1 cellular context compared by ENCODE assay signal in the genomic region with DNA sequence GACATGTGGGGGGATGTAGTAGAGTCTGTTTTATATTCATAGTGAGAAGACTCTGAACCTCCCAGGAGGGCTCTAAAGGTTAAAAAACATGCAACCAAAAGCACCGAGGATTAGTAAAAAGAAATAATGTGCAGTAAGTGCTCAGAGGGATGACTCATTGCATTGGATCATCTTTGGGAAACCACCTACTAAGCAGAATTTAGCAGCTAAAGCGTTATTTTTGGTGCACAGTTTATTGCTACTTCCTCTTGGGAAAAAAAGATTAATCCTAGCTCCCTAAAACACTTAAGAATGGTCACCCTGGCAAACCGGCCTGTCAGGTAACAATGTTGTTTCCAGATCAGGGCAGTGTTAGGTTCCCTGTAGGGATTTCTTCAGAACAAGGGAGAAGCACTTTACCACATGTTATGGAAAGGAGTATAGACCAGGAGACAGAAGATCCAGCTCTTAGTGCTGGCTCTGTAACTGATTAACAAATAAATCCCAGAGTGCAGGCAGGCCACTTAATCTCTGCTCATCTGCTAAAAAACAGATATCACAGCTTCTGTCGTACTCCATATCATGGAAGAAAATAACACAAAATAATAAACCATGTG.
TF ChIP-seq lines count a peak whose summit lies in the region.

No MANE protein-coding gene starts in this region.

TF ChIP-seq in HEK293, 187 proteins besides CTCF, POLR2A, EP300 and RAD21 (continued from another document):
- TF ChIP-seq, protein P1, sequence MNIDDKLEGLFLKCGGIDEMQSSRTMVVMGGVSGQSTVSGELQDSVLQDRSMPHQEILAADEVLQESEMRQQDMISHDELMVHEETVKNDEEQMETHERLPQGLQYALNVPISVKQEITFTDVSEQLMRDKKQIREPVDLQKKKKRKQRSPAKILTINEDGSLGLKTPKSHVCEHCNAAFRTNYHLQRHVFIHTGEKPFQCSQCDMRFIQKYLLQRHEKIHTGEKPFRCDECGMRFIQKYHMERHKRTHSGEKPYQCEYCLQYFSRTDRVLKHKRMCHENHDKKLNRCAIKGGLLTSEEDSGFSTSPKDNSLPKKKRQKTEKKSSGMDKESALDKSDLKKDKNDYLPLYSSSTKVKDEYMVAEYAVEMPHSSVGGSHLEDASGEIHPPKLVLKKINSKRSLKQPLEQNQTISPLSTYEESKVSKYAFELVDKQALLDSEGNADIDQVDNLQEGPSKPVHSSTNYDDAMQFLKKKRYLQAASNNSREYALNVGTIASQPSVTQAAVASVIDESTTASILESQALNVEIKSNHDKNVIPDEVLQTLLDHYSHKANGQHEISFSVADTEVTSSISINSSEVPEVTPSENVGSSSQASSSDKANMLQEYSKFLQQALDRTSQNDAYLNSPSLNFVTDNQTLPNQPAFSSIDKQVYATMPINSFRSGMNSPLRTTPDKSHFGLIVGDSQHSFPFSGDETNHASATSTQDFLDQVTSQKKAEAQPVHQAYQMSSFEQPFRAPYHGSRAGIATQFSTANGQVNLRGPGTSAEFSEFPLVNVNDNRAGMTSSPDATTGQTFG (tag by site-specific recombination; IDR thresholded peaks at IDR 0.05; ENCODE audit: borderline replicate concordance) = no peak
- TF ChIP-seq IKZF3 (tag by site-specific recombination; IDR thresholded peaks at IDR 0.05) (peak; percentile 41; the same call in 1 of the 2 replicates), ZNF366 (tag by site-specific recombination; conservative IDR thresholded peaks at IDR 0.05) (peak; percentile 37)
